Comparison of ENCODE assay signal across 8 cellular contexts in genomic region chr4:158768577-158769174, GRCh38. TPM values are rescaled to one million over a fixed set of nuclear protein-coding genes. Genes with fewer than 3 reads are reported as not detected.
DNase-seq lines count a peak whose midpoint lies in the region; ATAC-seq and TF ChIP-seq lines count a peak whose summit lies in the region.

Gene FNIP2, plus strand, starts transcription at chr4:158769026. Its CDS starts 187 bp downstream, at chr4:158769213.

- H3K4me1 ChIP-seq in SJSA1 (replicated peaks), result peaks cover 28% of the 10 kb centered on the region
- H3K4me1 ChIP-seq in suprapubic skin, result peaks cover 43% of the 10 kb centered on the region

- WGBS in suprapubic skin, result 2% methylated on average over 24 of the region's 85 CpGs

- ATAC-seq in GM21723 (IDR thresholded peaks at IDR 0.05; ENCODE audit: unreplicated experiment), result peak; percentile 90
- ATAC-seq in omental fat pad (ENCODE audit: low FRiP score), result peak; percentile 94

- H3K27ac ChIP-seq in SJSA1 (peak within 1 kb of the TSS; percentile 73), suprapubic skin (peak within 1 kb of the TSS; percentile 85)

- H3K36me3 ChIP-seq in SJSA1 (peaks cover 4% of the 10 kb centered on the region; the same call in 1 of the 2 replicates), suprapubic skin (no peaks in the 10 kb centered on the region)

- H3K27me3 ChIP-seq in SJSA1 (replicated peaks) (no peaks in the 10 kb centered on the region), suprapubic skin (no peaks in the 10 kb centered on the region)

- TF ChIP-seq CTCF in omental fat pad (IDR thresholded peaks at IDR 0.05), result no peak
- no peak for TF ChIP-seq CTCF in suprapubic skin (IDR thresholded peaks at IDR 0.05)

- peak in 1 of 2 donors; percentile 70 for TF ChIP-seq POLR2A in suprapubic skin (IDR thresholded peaks at IDR 0.05)

- DNase-seq in EH (ENCODE audit: low read depth) (peak; percentile 85), KG1 (lab: John Stamatoyannopoulos, UW) (peak; percentile 12), SJSA1 (ENCODE audit: low read depth in 1 of 2, low spot score in 2 of 2) (peak; percentile 62 to 74), glomerular visceral epithelial cell (ENCODE audit: extremely low spot score) (peak; percentile 82), omental fat pad (ENCODE audit: low spot score) (peak; percentile 45), suprapubic skin (ENCODE audit: low spot score in 2 of 2) (peak; percentile 87)
- DNase-seq in activated naive CD4-positive, alpha-beta T cell treated with anti-CD3 and anti-CD28 coated beads, Interleukin-2, amount 50 U/mL, for 16 hours, result peak; percentile 72

- H3K9me3 ChIP-seq in SJSA1 (replicated peaks) (no peaks in the 10 kb centered on the region), suprapubic skin (no peaks in the 10 kb centered on the region)

- H3K4me3 ChIP-seq in SJSA1 (peak within 1 kb of the TSS; percentile 89), suprapubic skin (peak within 1 kb of the TSS; percentile 73)

- TF ChIP-seq EP300 in suprapubic skin (IDR thresholded peaks at IDR 0.05), result no peak

RNA-seq across cellular contexts. Expression of gene FNIP2, which starts in this region (rescaled TPM):
- 14.6 and 29.6 TPM in 2 replicates for total RNA-seq in SJSA1 (2014; rRNA removed; shearing (Covaris generic))
- total RNA-seq in omental fat pad (100 to 1,000 TPM in 1 of 4 donors, 10 to 100 TPM in 3; 56.4 to 125 (median 73.4) TPM), suprapubic skin (10 to 100 TPM; 21.4 to 31.7 (median 28.1) TPM)

Comparison
In these comparisons a context has a peak if more than half of its experiments do, and no peak if none do; other contexts are left out.
1. Peak in every context shown above with its lines: DNase-seq, ATAC-seq, H3K4me3 ChIP-seq and H3K27ac ChIP-seq.
2. DNase-seq: peak in every context shown above with its lines; median percentile 87 in suprapubic skin; 85 in EH; 82 in glomerular visceral epithelial cell; 72 in activated naive CD4-positive, alpha-beta T cell treated with anti-CD3 and anti-CD28 coated beads, Interleukin-2, amount 50 U/mL, for 16 hours; 68 in SJSA1; 45 in omental fat pad; 12 in KG1.